21 cellular contexts compared by ENCODE assay signal in genomic region chr10:112761256-112761655, GRCh38.
"Had no signal": no experiment of that assay in that cellular context is flagged by ENCODE, and none has a peak within 500 bp of the region (broad histone marks: within the 10 kb centered on the region; RNA-seq: fewer than 3 reads in every experiment).

No MANE protein-coding gene starts in this region.

- H3K4me3 Mint-ChIP-seq: activated naive CD4-positive, alpha-beta T cell treated with anti-CD3 and anti-CD28 coated beads, Interleukin-2, amount 50 U/mL, for 24 hours; brain; dendritic cell treated with granulocyte-macrophage colony-stimulating factor and Interleukin-4, amounts not matched to agents 40 ng/mL and 50 ng/mL, for 4 days; immature natural killer cell; natural killer cell; stimulated activated naive CD8-positive, alpha-beta T cell treated with anti-CD3 and anti-CD28 coated beads, Interleukin-15, Interleukin-2, amounts not matched to agents 100 ng/mL and 50 ng/mL, for 24 hours; WTC11 had no signal

- H3K36me3 ChIP-seq: left ventricle myocardium inferior, neutrophil, pancreas, thyroid gland had no signal

- H3K9me3 Mint-ChIP-seq: activated naive CD4-positive, alpha-beta T cell treated with anti-CD3 and anti-CD28 coated beads, Interleukin-2, amount 50 U/mL, for 24 hours; brain; dendritic cell treated with granulocyte-macrophage colony-stimulating factor and Interleukin-4, amounts not matched to agents 40 ng/mL and 50 ng/mL, for 4 days; immature natural killer cell; natural killer cell; stimulated activated naive CD8-positive, alpha-beta T cell treated with anti-CD3 and anti-CD28 coated beads, Interleukin-15, Interleukin-2, amounts not matched to agents 100 ng/mL and 50 ng/mL, for 24 hours; WTC11 had no signal

- H3K27ac ChIP-seq: foreskin keratinocyte, left ventricle myocardium inferior, neutrophil, pancreas, thyroid gland had no signal

- H3K4me1 Mint-ChIP-seq: activated naive CD4-positive, alpha-beta T cell treated with anti-CD3 and anti-CD28 coated beads, Interleukin-2, amount 50 U/mL, for 24 hours; immature natural killer cell; natural killer cell had no signal

- H3K36me3 Mint-ChIP-seq: brain, natural killer cell, WTC11 had no signal

- H3K4me1 ChIP-seq: foreskin keratinocyte, left ventricle myocardium inferior, pancreas, thyroid gland had no signal

- H3K27ac Mint-ChIP-seq: activated naive CD4-positive, alpha-beta T cell treated with anti-CD3 and anti-CD28 coated beads, Interleukin-2, amount 50 U/mL, for 24 hours; brain; dendritic cell treated with granulocyte-macrophage colony-stimulating factor and Interleukin-4, amounts not matched to agents 40 ng/mL and 50 ng/mL, for 4 days; immature natural killer cell; natural killer cell; stimulated activated naive CD8-positive, alpha-beta T cell treated with anti-CD3 and anti-CD28 coated beads, Interleukin-15, Interleukin-2, amounts not matched to agents 100 ng/mL and 50 ng/mL, for 24 hours; WTC11 had no signal

- H3K27me3 Mint-ChIP-seq: activated naive CD4-positive, alpha-beta T cell treated with anti-CD3 and anti-CD28 coated beads, Interleukin-2, amount 50 U/mL, for 24 hours; brain; dendritic cell treated with granulocyte-macrophage colony-stimulating factor and Interleukin-4, amounts not matched to agents 40 ng/mL and 50 ng/mL, for 4 days; stimulated activated naive CD8-positive, alpha-beta T cell treated with anti-CD3 and anti-CD28 coated beads, Interleukin-15, Interleukin-2, amounts not matched to agents 100 ng/mL and 50 ng/mL, for 24 hours had no signal

- ATAC-seq: foreskin keratinocyte, natural killer cell, pancreas, right cardiac atrium, WTC11 had no signal

- DNase-seq: activated gamma-delta T cell treated with Interleukin-2 at 50 U/mL for 16 hours; activated T-cell treated with anti-CD3 and anti-CD28 coated beads, Interleukin-2, amount 50 U/mL, for 1 hour; aorta; effector CD4-positive, alpha-beta T cell; foreskin keratinocyte; immature natural killer cell; kidney glomerular epithelial cell; left ventricle myocardium inferior; midbrain; natural killer cell; pancreas; right cardiac atrium; substantia nigra; T-helper 9 cell; thyroid gland had no signal

- H3K27me3 ChIP-seq: foreskin keratinocyte, neutrophil, pancreas, thyroid gland had no signal

- H3K4me3 ChIP-seq: left ventricle myocardium inferior, pancreas, thyroid gland had no signal
